Comparison of ENCODE assay signal across 9 cellular contexts in the genomic region with DNA sequence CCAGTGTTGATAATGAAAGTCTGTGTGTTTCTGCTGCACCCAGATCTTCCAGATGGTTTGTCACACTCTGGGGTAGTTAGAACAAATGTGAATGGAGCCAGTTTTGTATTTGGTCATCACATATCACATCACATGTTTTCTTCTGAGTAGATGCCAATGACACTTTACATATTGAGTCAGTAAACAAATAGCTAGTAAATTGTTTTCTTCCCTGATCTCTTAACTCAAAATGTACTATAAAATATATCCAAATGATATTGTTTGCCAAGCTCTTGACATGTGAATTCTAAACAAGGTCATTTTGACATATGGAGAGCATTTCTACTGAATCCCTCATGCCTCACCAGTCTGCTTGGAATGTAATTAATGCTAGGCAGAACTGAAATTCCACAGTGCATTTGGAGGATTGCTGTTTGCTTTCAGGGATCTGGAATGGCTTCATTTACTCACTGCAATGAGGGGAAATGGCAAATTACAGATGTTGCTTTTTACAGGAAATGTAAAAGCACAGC. TPM values are rescaled to one million over a fixed set of nuclear protein-coding genes. Genes with fewer than 3 reads are reported as not detected.
A peak's percentile ranks its signal among the peaks of the same experiment; 100 is the strongest.
DNase-seq lines count a peak whose midpoint lies in the region; ATAC-seq and TF ChIP-seq lines count a peak whose summit lies in the region.
"Had no signal": no experiment of that assay in that cellular context is flagged by ENCODE, and none has a peak within 500 bp of the region (broad histone marks: within the 10 kb centered on the region; RNA-seq: fewer than 3 reads in every experiment).

No MANE protein-coding gene starts in this region.

- H3K27ac ChIP-seq in body of pancreas (peak overlapping the region in 2 of 4 donors; percentile 4 to 43), layer of hippocampus (ENCODE audit: low read depth, low read length) (peak overlapping the region; percentile 94), stomach (peak overlapping the region in 4 of 5 donors; percentile 16 to 76 (median 74)), WERI-Rb-1 (no peak overlapping the region)

- no peak for TF ChIP-seq CTCF in body of pancreas (IDR thresholded peaks at IDR 0.05)
- no peak for TF ChIP-seq CTCF in stomach (IDR thresholded peaks at IDR 0.05)
- TF ChIP-seq CTCF in WERI-Rb-1 (IDR thresholded peaks at IDR 0.05; ENCODE audit: low read depth, low read length), result no peak

- ATAC-seq in body of pancreas, result peak; percentile 35
- no peak for ATAC-seq in GM21367 (IDR thresholded peaks at IDR 0.05; ENCODE audit: unreplicated experiment)

- no peaks in the 10 kb centered on the region for H3K27me3 ChIP-seq in body of pancreas
- no peaks in the 10 kb centered on the region for H3K27me3 ChIP-seq in layer of hippocampus (ENCODE audit: control insufficient read depth, insufficient read depth, low read length)
- no peaks in the 10 kb centered on the region for H3K27me3 ChIP-seq in stomach
- H3K27me3 ChIP-seq in WERI-Rb-1 (ENCODE audit: insufficient read depth, low read depth, severe bottlenecking), result no peaks in the 10 kb centered on the region

- intact Hi-C loops in body of pancreas (cut with DNase I) (no loop called here), stomach (cut with DNase I; ENCODE audit: low total_unique reads) (no loop called here)

- TF ChIP-seq EP300 in stomach (IDR thresholded peaks at IDR 0.05), result no peak

- TF ChIP-seq POLR2A in body of pancreas (IDR thresholded peaks at IDR 0.05) (no peak), stomach (IDR thresholded peaks at IDR 0.05) (no peak)

- H3K4me1 ChIP-seq in body of pancreas (peaks cover 18% of the 10 kb centered on the region), stomach (peaks cover 6 to 68% (median 44%) of the 10 kb centered on the region in 4 donors)

- H3K36me3 ChIP-seq in body of pancreas (replicated peaks in 1 of 2; ENCODE audit: insufficient read depth in 1 of 2, low read depth in 2 of 2) (no peaks in the 10 kb centered on the region), stomach (peaks cover 0 to 15% (median 7%) of the 10 kb centered on the region in 4 donors), WERI-Rb-1 (no peaks in the 10 kb centered on the region)

- H3K9me3 ChIP-seq in body of pancreas (no peaks in the 10 kb centered on the region), stomach (no peaks in the 10 kb centered on the region), WERI-Rb-1 (ENCODE audit: severe bottlenecking) (no peaks in the 10 kb centered on the region)

- peak; percentile 13 to 15 for DNase-seq in Kasumi-1 (lab: John Stamatoyannopoulos, UW)
- no peak for DNase-seq in body of pancreas
- no peak for DNase-seq in stomach
- DNase-seq in cortex of kidney (lab: John Stamatoyannopoulos, UW), result no peak
- DNase-seq in WERI-Rb-1, result no peak
- DNase-seq in NOMO-1 treated with DMSO at 0.1 percent for 48 hours (lab: John Stamatoyannopoulos, UW; ENCODE audit: unreplicated experiment), result no peak
- DNase-seq: activated naive CD8-positive, alpha-beta T cell treated with anti-CD3 and anti-CD28 coated beads, Interleukin-2, amount 10 ng/mL, durations not matched to agents 7 days and 5 days had no signal

- H3K4me3 ChIP-seq in body of pancreas (no peak overlapping the region), stomach (no peak overlapping the region), WERI-Rb-1 (ENCODE audit: low read depth, low read length) (no peak overlapping the region)

RNA-seq across cellular contexts. Expression of gene PDHB, which starts 45.0 kb away (rescaled TPM):
- total RNA-seq in body of pancreas, result 10 to 100 TPM; 23.4 to 32.7 TPM
- 100 to 1,000 TPM in 3 of 5 donors, 10 to 100 TPM in 2; 24.5 to 246 (median 109) TPM for total RNA-seq in stomach
- polyA plus RNA-seq in stomach, result 10 to 100 TPM; 70.6 to 88.7 (median 81.3) TPM

RNA-seq across cellular contexts. Expression of gene PXK, which starts 55.9 kb away (rescaled TPM):
- total RNA-seq in body of pancreas, result 10 to 100 TPM in 1 of 2 donors, 1 to 10 TPM in 1; 8.2 to 12.7 TPM
- total RNA-seq in stomach, result 10 to 100 TPM; 16.7 to 54.0 (median 38.8) TPM
- polyA plus RNA-seq in stomach, result 10 to 100 TPM in 2 of 3 donors, 1 to 10 TPM in 1; 8.3 to 26.1 (median 14.5) TPM

Comparison
In these comparisons a context has a peak if more than half of its experiments do, and no peak if none do; other contexts are left out.
1. DNase-seq: peak in Kasumi-1 (2 of 2); none in body of pancreas (0 of 4), stomach (single experiment), cortex of kidney (single experiment), WERI-Rb-1 (single experiment) and NOMO-1 treated with DMSO at 0.1 percent for 48 hours (single experiment).